Comparison of ENCODE assay signal across 22 cellular contexts in genomic region chr12:55698965-55699364, GRCh38. TPM values are rescaled to one million over a fixed set of nuclear protein-coding genes. Genes with fewer than 3 reads are reported as not detected.
"Had no signal": no experiment of that assay in that cellular context is flagged by ENCODE, and none has a peak within 500 bp of the region (broad histone marks: within the 10 kb centered on the region; RNA-seq: fewer than 3 reads in every experiment).

No MANE protein-coding gene starts in this region.

- H3K27me3 ChIP-seq: breast epithelium, hepatocyte, thyroid gland, vagina had no signal

- H3K4me3 Mint-ChIP-seq: activated CD4-positive, alpha-beta memory T cell treated with anti-CD3 and anti-CD28 coated beads, Interleukin-2, amount 10 ng/mL, durations not matched to agents 7 days and 5 days; activated CD4-positive, alpha-beta T cell treated with anti-CD3 and anti-CD28 coated beads for 36 hours; activated CD8-positive, alpha-beta memory T cell treated with anti-CD3 and anti-CD28 coated beads, Interleukin-2, amount 10 ng/mL, durations not matched to agents 7 days and 5 days; dendritic cell treated with granulocyte-macrophage colony-stimulating factor and Interleukin-4, amounts not matched to agents 40 ng/mL and 50 ng/mL, for 4 days; nephron; stimulated activated effector memory CD8-positive, alpha-beta T cell treated with anti-CD3 and anti-CD28 coated beads, Interleukin-12 subunit alpha, Interleukin-12 subunit beta, amount 100 ng/mL, for 72 hours; T-cell; WTC11 had no signal

- H3K9me3 Mint-ChIP-seq: activated CD4-positive, alpha-beta memory T cell treated with anti-CD3 and anti-CD28 coated beads, Interleukin-2, amount 10 ng/mL, durations not matched to agents 7 days and 5 days; dendritic cell treated with granulocyte-macrophage colony-stimulating factor and Interleukin-4, amounts not matched to agents 40 ng/mL and 50 ng/mL, for 4 days; nephron; stimulated activated effector memory CD8-positive, alpha-beta T cell treated with anti-CD3 and anti-CD28 coated beads, Interleukin-12 subunit alpha, Interleukin-12 subunit beta, amount 100 ng/mL, for 72 hours; T-cell; WTC11 had no signal

- H3K4me1 ChIP-seq: breast epithelium, thyroid gland had no signal

- H3K27ac Mint-ChIP-seq: activated CD4-positive, alpha-beta memory T cell treated with anti-CD3 and anti-CD28 coated beads, Interleukin-2, amount 10 ng/mL, durations not matched to agents 7 days and 5 days; activated CD4-positive, alpha-beta T cell treated with anti-CD3 and anti-CD28 coated beads for 36 hours; activated CD8-positive, alpha-beta memory T cell treated with anti-CD3 and anti-CD28 coated beads, Interleukin-2, amount 10 ng/mL, durations not matched to agents 7 days and 5 days; dendritic cell treated with granulocyte-macrophage colony-stimulating factor and Interleukin-4, amounts not matched to agents 40 ng/mL and 50 ng/mL, for 4 days; nephron; stimulated activated effector memory CD8-positive, alpha-beta T cell treated with anti-CD3 and anti-CD28 coated beads, Interleukin-12 subunit alpha, Interleukin-12 subunit beta, amount 100 ng/mL, for 72 hours; T-cell; WTC11 had no signal

- H3K36me3 Mint-ChIP-seq: activated CD8-positive, alpha-beta memory T cell treated with anti-CD3 and anti-CD28 coated beads, Interleukin-2, amount 10 ng/mL, durations not matched to agents 7 days and 5 days; stimulated activated effector memory CD8-positive, alpha-beta T cell treated with anti-CD3 and anti-CD28 coated beads, Interleukin-12 subunit alpha, Interleukin-12 subunit beta, amount 100 ng/mL, for 72 hours; T-cell had no signal

- H3K4me1 Mint-ChIP-seq: activated CD4-positive, alpha-beta memory T cell treated with anti-CD3 and anti-CD28 coated beads, Interleukin-2, amount 10 ng/mL, durations not matched to agents 7 days and 5 days; activated CD4-positive, alpha-beta T cell treated with anti-CD3 and anti-CD28 coated beads for 36 hours; activated CD8-positive, alpha-beta memory T cell treated with anti-CD3 and anti-CD28 coated beads, Interleukin-2, amount 10 ng/mL, durations not matched to agents 7 days and 5 days; stimulated activated effector memory CD8-positive, alpha-beta T cell treated with anti-CD3 and anti-CD28 coated beads, Interleukin-12 subunit alpha, Interleukin-12 subunit beta, amount 100 ng/mL, for 72 hours; T-cell; WTC11 had no signal

- H3K27ac ChIP-seq: breast epithelium, hepatocyte, thyroid gland, vagina had no signal

- H3K36me3 ChIP-seq: breast epithelium, thyroid gland, vagina had no signal

- DNase-seq: activated CD4-positive, alpha-beta memory T cell treated with anti-CD3 and anti-CD28 coated beads, Interleukin-2, amount 10 ng/mL, durations not matched to agents 7 days and 5 days; activated CD4-positive, alpha-beta T cell treated with anti-CD3 and anti-CD28 coated beads for 36 hours; activated CD8-positive, alpha-beta memory T cell treated with anti-CD3 and anti-CD28 coated beads, Interleukin-2, amount 10 ng/mL, durations not matched to agents 7 days and 5 days; activated naive CD4-positive, alpha-beta T cell treated with Interleukin-2 at 50 U/mL for 16 hours; cerebellar nuclear complex; effector CD8-positive, alpha-beta T cell; midbrain; retina; stimulated activated CD4-positive, alpha-beta T cell treated with anti-CD3 and anti-CD28 coated beads, Interleukin-4, amount 100 ng/mL, for 24 hours; T-cell; thyroid gland had no signal

- ATAC-seq: activated CD4-positive, alpha-beta T cell treated with anti-CD3 and anti-CD28 coated beads for 36 hours; activated CD8-positive, alpha-beta memory T cell treated with anti-CD3 and anti-CD28 coated beads, Interleukin-2, amount 10 ng/mL, durations not matched to agents 7 days and 5 days; esophagus mucosa; SK-N-SH treated with all-trans-retinoic acid at 6 μM for 48 hours; stimulated activated effector memory CD8-positive, alpha-beta T cell treated with anti-CD3 and anti-CD28 coated beads, Interleukin-12 subunit alpha, Interleukin-12 subunit beta, amount 100 ng/mL, for 72 hours; T-cell; WTC11 had no signal

- H3K27me3 Mint-ChIP-seq: activated CD4-positive, alpha-beta memory T cell treated with anti-CD3 and anti-CD28 coated beads, Interleukin-2, amount 10 ng/mL, durations not matched to agents 7 days and 5 days; activated CD4-positive, alpha-beta T cell treated with anti-CD3 and anti-CD28 coated beads for 36 hours; activated CD8-positive, alpha-beta memory T cell treated with anti-CD3 and anti-CD28 coated beads, Interleukin-2, amount 10 ng/mL, durations not matched to agents 7 days and 5 days had no signal

- H3K4me3 ChIP-seq: breast epithelium, hepatocyte, lung, smooth muscle cell, thyroid gland, vagina had no signal

- H3K9me3 ChIP-seq: breast epithelium, thyroid gland, vagina had no signal

RNA-seq across cellular contexts. Expression of gene RDH5, which starts 21.2 kb away (rescaled TPM):
- total RNA-seq: smooth muscle cell had no signal
